ENCODE assay signal across 9 cellular contexts in the genomic region with DNA sequence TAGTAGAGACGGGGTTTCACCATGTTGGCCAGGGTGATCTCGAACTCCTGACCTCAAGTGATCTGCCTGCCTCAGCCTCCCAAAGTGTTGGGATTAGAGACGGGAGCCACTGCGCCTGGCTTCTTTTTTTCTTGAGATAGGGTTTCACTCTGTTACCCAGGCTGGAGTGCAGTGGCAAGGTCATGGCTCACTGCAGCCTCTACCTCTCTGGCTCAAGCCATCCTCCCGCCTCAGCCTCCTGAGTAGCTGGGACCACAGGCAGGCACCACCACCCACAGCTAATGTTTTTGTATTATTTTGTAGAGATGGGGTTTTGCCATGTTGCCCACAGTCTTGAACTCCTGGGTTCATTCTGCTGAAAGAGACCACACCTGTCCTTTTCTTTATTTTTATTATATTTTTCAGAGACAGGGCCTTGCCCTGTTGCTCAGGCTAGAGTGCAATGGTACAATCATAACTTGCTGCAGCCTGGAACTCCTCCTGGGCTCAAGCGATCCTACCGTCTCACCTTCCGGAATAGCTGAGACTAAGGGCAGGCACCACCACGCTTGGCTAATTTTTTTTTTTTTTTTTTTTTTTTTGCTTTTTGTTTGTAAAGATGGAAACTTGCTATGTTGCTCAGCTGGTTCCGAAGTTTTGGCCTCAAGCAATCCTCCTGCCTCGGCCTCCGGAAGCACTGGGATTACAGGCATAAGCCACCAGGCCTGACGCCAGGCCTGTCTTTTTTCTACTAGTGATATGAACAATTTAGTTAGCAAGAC. TPM values are rescaled to one million over a fixed set of nuclear protein-coding genes. Genes with fewer than 3 reads are reported as not detected.
DNase-seq lines count a peak whose midpoint lies in the region; ATAC-seq and TF ChIP-seq lines count a peak whose summit lies in the region.
"Had no signal": no experiment of that assay in that cellular context is flagged by ENCODE, and none has a peak within 500 bp of the region (broad histone marks: within the 10 kb centered on the region; RNA-seq: fewer than 3 reads in every experiment).

No MANE protein-coding gene starts in this region.

- H3K9me3 ChIP-seq in Caco-2, result no peaks in the 10 kb centered on the region

- H3K4me3 ChIP-seq in Caco-2 (ENCODE audit: low read depth, low read length), result no peak overlapping the region
- H3K4me3 ChIP-seq in WI38 (ENCODE audit: low read depth, low read length), result peak overlapping the region; percentile 99
- H3K4me3 ChIP-seq in fibroblast of pulmonary artery (replicated peaks; ENCODE audit: low read depth, low read length), result peak overlapping the region; percentile 99
- H3K4me3 ChIP-seq in skeletal muscle cell (ENCODE audit: low read depth, low read length), result peak overlapping the region; percentile 100

- ATAC-seq in HG03521 (IDR thresholded peaks at IDR 0.05; ENCODE audit: unreplicated experiment), result no peak
- ATAC-seq in HG02623 (IDR thresholded peaks at IDR 0.05; ENCODE audit: unreplicated experiment), result no peak

- H3K27me3 ChIP-seq in Caco-2 (replicated peaks; ENCODE audit: control insufficient read depth, insufficient read depth, low read length), result no peaks in the 10 kb centered on the region

- no peaks in the 10 kb centered on the region for H3K27me3 Mint-ChIP-seq in Caco-2 (ENCODE audit: insufficient read depth, unreplicated experiment)

- peaks cover 31% of the 10 kb centered on the region for H3K4me1 Mint-ChIP-seq in Caco-2 (ENCODE audit: low read depth, unreplicated experiment)

- DNase-seq in Caco-2, result no peak
- DNase-seq in fibroblast of pulmonary artery (ENCODE audit: low read depth), result no peak
- no peak for DNase-seq in skeletal muscle cell (ENCODE audit: low read depth)
- no peak for DNase-seq in dedifferentiated amniotic fluid mesenchymal stem cell (ENCODE audit: extremely low spot score)
- no peak for DNase-seq in NCI-H69 (lab: John Stamatoyannopoulos, UW)

- POLR2A ChIA-PET in Caco-2 (lab: Charles Lee), result interaction anchor here (0.6 kb wide), 1 partner anchor 32 kb away, joined by 4 read pairs; no protein-coding TSS in a partner anchor

- peak overlapping the region; percentile 62 for H3K4me3 Mint-ChIP-seq in Caco-2 (ENCODE audit: unreplicated experiment)

- H3K27ac Mint-ChIP-seq in Caco-2 (ENCODE audit: unreplicated experiment), result peak overlapping the region; percentile 70

- TF ChIP-seq CTCF in Caco-2 (IDR thresholded peaks at IDR 0.05; ENCODE audit: insufficient read depth in 1 of 2, low read depth in 1 of 2, low read length in 1 of 2, severe bottlenecking in 1 of 2, unreplicated experiment in 1 of 2) (no peak), WI38 (IDR thresholded peaks at IDR 0.05; ENCODE audit: low read depth, low read length) (no peak), fibroblast of pulmonary artery (IDR thresholded peaks at IDR 0.05; ENCODE audit: low read length, missing control alignments) (no peak)

- H3K4me1 ChIP-seq in Caco-2, result peaks cover 58% of the 10 kb centered on the region

- BruUV-seq in Caco-2 (replicated peaks; lab: Mats Ljungman, UMichigan), result no TSS peak

- CTCF ChIA-PET in Caco-2 (lab: Charles Lee), result interaction anchor here (0.6 to 5.9 kb wide), 3 partner anchors 12 to 136 kb away, joined by 3 to 43 read pairs (median 8); no protein-coding TSS in a partner anchor

- intact Hi-C loops in Caco-2 (cut with micrococcal nuclease; ENCODE audit: unreplicated experiment), result no loop called here

- peaks cover 16% of the 10 kb centered on the region for H3K36me3 Mint-ChIP-seq in Caco-2 (ENCODE audit: insufficient read depth, unreplicated experiment)

- H3K36me3 ChIP-seq in Caco-2 (ENCODE audit: control insufficient read depth, insufficient read depth, low read length), result peaks cover 4% of the 10 kb centered on the region

- no peaks in the 10 kb centered on the region for H3K9me3 Mint-ChIP-seq in Caco-2 (ENCODE audit: unreplicated experiment)
- H3K9me3 Mint-ChIP-seq: IgD-negative memory B cell had no signal

RNA-seq across cellular contexts. Expression of a gene that starts 3.1 kb away (rescaled TPM):
- total RNA-seq in Caco-2 (2022), result 112 and 113 TPM in 2 replicates

RNA-seq across cellular contexts. Expression of a gene that starts 35.3 kb away (rescaled TPM):
- 8.9 and 12.2 TPM in 2 replicates for total RNA-seq in Caco-2 (2022)

RNA-seq across cellular contexts. Expression of a gene that starts 35.8 kb away (rescaled TPM):
- 0.52 and 1.3 TPM in 2 replicates for total RNA-seq in Caco-2 (2022)

RNA-seq across cellular contexts. Expression of a gene that starts 56.6 kb away (rescaled TPM):
- 138 and 141 TPM in 2 replicates for total RNA-seq in Caco-2 (2022)
